In the genomic region with DNA sequence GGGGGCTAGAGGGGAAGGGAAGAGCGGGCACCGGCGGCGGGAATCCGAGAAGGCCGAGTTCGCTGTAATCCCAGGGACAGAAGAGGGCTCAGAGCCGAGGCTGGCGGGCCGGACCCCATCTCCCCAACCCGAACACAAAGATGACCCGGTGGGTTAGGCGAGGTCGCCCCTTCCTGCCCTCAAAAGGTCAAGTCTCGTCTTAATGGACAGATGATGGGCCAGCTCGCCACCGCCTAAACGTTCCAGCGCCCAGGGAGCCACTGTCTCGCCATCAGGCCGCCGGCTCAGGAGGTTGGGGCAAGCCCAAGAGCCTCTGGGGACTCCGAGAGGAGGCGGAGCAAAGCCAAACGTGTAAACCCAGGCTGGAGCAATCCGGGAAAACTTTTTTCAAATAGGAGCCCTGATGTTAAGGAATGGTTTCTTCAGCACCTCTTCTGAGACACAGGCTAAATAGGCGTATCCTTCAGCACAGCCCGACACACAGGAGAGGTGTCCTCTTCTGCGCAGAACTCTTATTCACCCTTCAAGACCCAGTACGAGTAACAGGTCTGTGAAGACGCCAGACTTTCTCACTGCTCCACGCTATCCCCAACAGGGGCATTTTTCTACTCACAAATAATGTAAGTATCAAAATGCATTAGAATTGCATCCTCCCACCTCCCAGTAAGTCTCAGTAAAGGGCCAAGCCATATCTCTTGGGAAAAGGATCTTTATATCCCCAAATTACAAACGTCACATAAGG, we compare ENCODE assay signal across 8 cellular contexts. TPM values are rescaled to one million over a fixed set of nuclear protein-coding genes. Genes with fewer than 3 reads are reported as not detected.
DNase-seq lines count a peak whose midpoint lies in the region; ATAC-seq and TF ChIP-seq lines count a peak whose summit lies in the region.

No MANE protein-coding gene starts in this region.

- H3K27me3 Mint-ChIP-seq in memory B cell = peaks cover 21% of the 10 kb centered on the region

- H3K4me3 Mint-ChIP-seq in memory B cell = peak overlapping the region; percentile 82

- peaks cover 12% of the 10 kb centered on the region for H3K4me1 ChIP-seq in mammary epithelial cell (ENCODE audit: insufficient read depth, low read length)
- H3K4me1 ChIP-seq in aorta (ENCODE audit: control insufficient read depth in 1 of 2, insufficient read depth in 2 of 2, low read length in 2 of 2) = no peaks in the 10 kb centered on the region

- peaks cover 3% of the 10 kb centered on the region for H3K36me3 Mint-ChIP-seq in memory B cell

- ATAC-seq in Right ventricle myocardium superior (ENCODE audit: poor library complexity) (peak; percentile 49), memory B cell (ENCODE audit: low read depth) (peak; percentile 37), aorta (ENCODE audit: low FRiP score) (peak; percentile 12), HG03565 (IDR thresholded peaks at IDR 0.05; ENCODE audit: unreplicated experiment) (no peak), GM18498 (IDR thresholded peaks at IDR 0.05; ENCODE audit: unreplicated experiment) (no peak)

- BruUV-seq in mammary epithelial cell (replicated peaks; lab: Mats Ljungman, UMichigan) = no TSS peak

- H3K27me3 ChIP-seq in mammary epithelial cell (ENCODE audit: insufficient read depth, low read length) = peaks cover 47% of the 10 kb centered on the region
- H3K27me3 ChIP-seq in aorta (ENCODE audit: control insufficient read depth in 1 of 2, insufficient read depth in 2 of 2, low read length in 1 of 2) = peaks cover 0 to 1% of the 10 kb centered on the region in 2 donors

- dilution Hi-C loops in mammary epithelial cell (cut with HindIII; ENCODE audit: low sequenced_read_pairs) = no loop called here

- no peaks in the 10 kb centered on the region for H3K79me2 ChIP-seq in mammary epithelial cell (ENCODE audit: insufficient read depth, low read length)

- TF ChIP-seq CTCF in mammary epithelial cell (conservative IDR thresholded peaks at IDR 0.05 in 1 of 2, IDR thresholded peaks at IDR 0.05 in 1 of 2; ENCODE audit: extremely low read depth in 1 of 2, insufficient read depth in 1 of 2, low read depth in 1 of 2, low read length in 2 of 2) = no peak

- in situ Hi-C loops in mammary epithelial cell (cut with MboI; ENCODE audit: low sequenced_read_pairs in 2 of 2) = no loop called here

- peak overlapping the region; percentile 94 for H3K4me2 ChIP-seq in mammary epithelial cell (ENCODE audit: insufficient read depth, low read depth, low read length)

- H3K4me3 ChIP-seq in mammary epithelial cell (replicated peaks in 1 of 3; ENCODE audit: insufficient read depth in 1 of 3, low read depth in 2 of 3, low read length in 3 of 3) (peak overlapping the region; percentile 44 to 52 (median 52)), aorta (ENCODE audit: low read length in 2 of 2) (peak overlapping the region; percentile 23 to 45)

- H3K27ac Mint-ChIP-seq in memory B cell = no peak overlapping the region

- intact Hi-C loops in Right ventricle myocardium superior (cut with DNase I) = no loop called here
- intact Hi-C loops in cardiac septum (cut with DNase I) = loop anchor here (5.0 kb wide), 1 partner anchor 48 kb away; a partner anchor contains a TSS
- intact Hi-C loops in mammary epithelial cell (cut with micrococcal nuclease) = no loop called here
- intact Hi-C loops in aorta (cut with DNase I) = loop anchor here in 1 of 2 donors (10.0 kb wide), 1 partner anchor 45 kb away; a partner anchor contains a TSS

- 36% methylated on average over 17 of the region's 33 CpGs for WGBS in mammary epithelial cell (ENCODE audit: low coverage, missing lambda C conversion rate)
- 19 to 21% methylated on average over 33 of the region's 33 CpGs for WGBS in aorta, 2 donors

- H3K27ac ChIP-seq in mammary epithelial cell (ENCODE audit: insufficient read depth, low read depth, low read length) = no peak overlapping the region
- H3K27ac ChIP-seq in aorta (ENCODE audit: low read depth in 1 of 2, low read length in 2 of 2) = no peak overlapping the region

- H3K36me3 ChIP-seq in mammary epithelial cell (ENCODE audit: insufficient read depth, low read length) = peaks cover 2% of the 10 kb centered on the region
- no peaks in the 10 kb centered on the region for H3K36me3 ChIP-seq in aorta (ENCODE audit: control insufficient read depth in 1 of 2, insufficient read depth in 2 of 2, low read length in 1 of 2)

- H3K9me3 ChIP-seq in mammary epithelial cell (replicated peaks; ENCODE audit: insufficient read depth, low read length) (no peaks in the 10 kb centered on the region), aorta (ENCODE audit: control insufficient read depth, low read length) (no peaks in the 10 kb centered on the region)

- CTCF ChIA-PET in mammary epithelial cell (lab: Charles Lee; ENCODE audit: low non-redundant PET) = no interaction called here

- H3K9me3 Mint-ChIP-seq in memory B cell = no peaks in the 10 kb centered on the region

- peaks cover 21% of the 10 kb centered on the region for H3K4me1 Mint-ChIP-seq in memory B cell

- DNase-seq in Right ventricle myocardium superior = no peak
- no peak for DNase-seq in cardiac septum (ENCODE audit: low spot score)
- DNase-seq in mammary epithelial cell = no peak
- DNase-seq in memory B cell (ENCODE audit: low spot score in 2 of 2) = no peak
- peak in 1 of 2 donors; percentile 75 for DNase-seq in aorta
- no peak for DNase-seq in medulla oblongata (ENCODE audit: extremely low spot score)

- no peaks in the 10 kb centered on the region for H4K20me1 ChIP-seq in mammary epithelial cell (ENCODE audit: insufficient read depth, low read length)

- peak overlapping the region; percentile 46 for H2AFZ ChIP-seq in mammary epithelial cell (ENCODE audit: low read depth, low read length)

- H3K9ac ChIP-seq in mammary epithelial cell (ENCODE audit: insufficient read depth, low read length) = no peak overlapping the region

RNA-seq across cellular contexts. Expression of a gene that starts 6.3 kb away (rescaled TPM):
- not detected for total RNA-seq in Right ventricle myocardium superior
- total RNA-seq in cardiac septum = 0.11 TPM
- total RNA-seq in mammary epithelial cell = not detected
- polyA plus RNA-seq in mammary epithelial cell = not detected
- not detected for polyA minus RNA-seq in mammary epithelial cell
- total RNA-seq in aorta = under 1 TPM in 1 of 2 donors, not detected in 1; 0.45 TPM
- 1 to 10 TPM in 1 of 2 donors, not detected in 1; 2.3 TPM for polyA plus RNA-seq in aorta

RNA-seq across cellular contexts. Expression of a gene that starts 49.3 kb away (rescaled TPM):
- 9.3 TPM for total RNA-seq in Right ventricle myocardium superior
- 9.7 TPM for total RNA-seq in cardiac septum
- total RNA-seq in mammary epithelial cell = 10 to 100 TPM; 10.9 to 14.0 TPM
- 7.6 TPM for polyA plus RNA-seq in mammary epithelial cell
- polyA minus RNA-seq in mammary epithelial cell = 9.4 TPM
- 10 to 100 TPM in 1 of 2 donors, 1 to 10 TPM in 1; 7.9 to 10.7 TPM for total RNA-seq in aorta
- 1 to 10 TPM; 3.7 to 5.4 TPM for polyA plus RNA-seq in aorta

Comparison
In these comparisons a context has a peak if more than half of its experiments do, and no peak if none do; other contexts are left out.
1. ATAC-seq: peak in Right ventricle myocardium superior (single experiment), memory B cell (single experiment) and aorta (single experiment); none in HG03565 (single experiment) and GM18498 (single experiment).